In the genomic region with DNA sequence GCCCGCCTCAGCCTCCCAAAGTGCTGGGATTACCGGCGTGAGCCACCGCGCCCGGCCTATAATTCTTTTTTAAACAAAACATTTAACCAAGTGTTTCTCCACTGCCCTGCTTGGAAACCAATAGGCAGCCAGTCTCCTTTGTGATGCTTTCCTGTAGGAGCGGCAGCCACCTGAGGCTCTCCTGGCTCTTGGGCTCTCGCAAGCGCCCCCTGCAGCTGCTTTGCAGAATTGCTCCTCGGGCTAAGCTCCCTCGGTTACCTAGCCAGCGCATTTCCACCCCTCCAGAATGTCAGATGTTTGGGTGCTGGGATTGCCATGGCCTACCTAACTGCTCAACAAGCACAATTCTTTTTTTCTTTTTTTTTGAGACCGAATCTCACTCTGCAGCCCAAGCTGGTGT, we compare ENCODE assay signal across 9 cellular contexts. TPM values are rescaled to one million over a fixed set of nuclear protein-coding genes. Genes with fewer than 3 reads are reported as not detected.
DNase-seq lines count a peak whose midpoint lies in the region; ATAC-seq, FAIRE-seq and TF ChIP-seq lines count a peak whose summit lies in the region.
"Had no signal": no experiment of that assay in that cellular context is flagged by ENCODE, and none has a peak within 500 bp of the region (broad histone marks: within the 10 kb centered on the region; RNA-seq: fewer than 3 reads in every experiment).

No MANE protein-coding gene starts in this region.

- CTCF ChIA-PET in PC-3 (lab: Charles Lee), result interaction anchor here (1.0 kb wide), 1 partner anchor 26 kb away, joined by 4 read pairs; no protein-coding TSS in a partner anchor

- no peak for FAIRE-seq in frontal cortex (lab: Jason Lieb, UNC)

- no peak overlapping the region for H3K4me2 ChIP-seq in PC-3 (ENCODE audit: low read length)
- H3K4me2 ChIP-seq: KMS-11 had no signal

- no peaks in the 10 kb centered on the region for H3K9me2 ChIP-seq in PC-3 (replicated peaks; ENCODE audit: low read length)

- no TSS peak for BruUV-seq in PC-3 (replicated peaks; lab: Mats Ljungman, UMichigan)

- no peak overlapping the region for H3K4me3 ChIP-seq in PC-3 (ENCODE audit: low read length)
- H3K4me3 ChIP-seq in colonic mucosa, result no peak overlapping the region

- no peaks in the 10 kb centered on the region for H4K20me1 ChIP-seq in PC-3 (ENCODE audit: low read length)

- H3K36me3 ChIP-seq in PC-3 (ENCODE audit: low read depth, low read length) (peaks cover 13% of the 10 kb centered on the region; the same call in 1 of the 2 replicates), colonic mucosa (no peaks in the 10 kb centered on the region)

- H3F3A ChIP-seq in PC-3 (ENCODE audit: low read length, unreplicated experiment), result peaks cover under 1% of the 10 kb centered on the region

- POLR2A ChIA-PET in PC-3 (lab: Charles Lee; ENCODE audit: unreplicated experiment), result no interaction called here

- H2AFZ ChIP-seq in PC-3 (ENCODE audit: low read length), result no peak overlapping the region

- H3K4me1 ChIP-seq in PC-3 (ENCODE audit: insufficient read depth, low read length) (peaks cover 8% of the 10 kb centered on the region), colonic mucosa (no peaks in the 10 kb centered on the region)

- intact Hi-C loops in PC-3 (cut with micrococcal nuclease) (no loop called here), colonic mucosa (cut with DNase I) (no loop called here)

- DNase-seq in activated gamma-delta T cell treated with Interleukin-2 at 50 U/mL for 16 hours, result peak; percentile 41
- DNase-seq in activated gamma-delta T cell (lab: John Stamatoyannopoulos, UW), result no peak
- DNase-seq in PC-3, result peak; percentile 30
- no peak for DNase-seq in colonic mucosa
- peak; percentile 46 to 58 for DNase-seq in stimulated activated CD4-positive, alpha-beta T cell treated with anti-CD3 and anti-CD28 coated beads, Interleukin-2, amount 100 ng/mL, for 24 hours
- no peak for DNase-seq in frontal cortex (ENCODE audit: low spot score in 2 of 2)
- no peak for DNase-seq in kidney tubule cell (ENCODE audit: low spot score)

- H3K27ac ChIP-seq in PC-3 (ENCODE audit: low read length) (no peak overlapping the region), colonic mucosa (no peak overlapping the region)
- H3K27ac ChIP-seq: KMS-11 had no signal

- TF ChIP-seq CTCF in PC-3 (conservative IDR thresholded peaks at IDR 0.05; ENCODE audit: low read depth, low read length) (peak; percentile 52), colonic mucosa (IDR thresholded peaks at IDR 0.05) (peak; percentile 29)

- H3K9me3 ChIP-seq in PC-3 (ENCODE audit: low read length), result no peaks in the 10 kb centered on the region
- H3K9me3 ChIP-seq in colonic mucosa, result no peaks in the 10 kb centered on the region

- H3K27me3 ChIP-seq in PC-3 (ENCODE audit: low read length) (no peaks in the 10 kb centered on the region), colonic mucosa (no peaks in the 10 kb centered on the region)

- ATAC-seq in PC-3 (no peak), GM19351 (IDR thresholded peaks at IDR 0.05; ENCODE audit: unreplicated experiment) (no peak)

- H3K9ac ChIP-seq in PC-3 (ENCODE audit: low read length), result no peak overlapping the region
- no peak overlapping the region for H3K9ac ChIP-seq in colonic mucosa (ENCODE audit: low read depth in 2 of 2, low read length in 2 of 2)
- H3K9ac ChIP-seq: KMS-11 had no signal

- H3K79me2 ChIP-seq in PC-3 (ENCODE audit: low read length), result peaks cover 40% of the 10 kb centered on the region

RNA-seq across cellular contexts. Expression of a gene that starts 7.7 kb away (rescaled TPM):
- total RNA-seq in PC-3 (2014; rRNA removed) (51.0 and 59.8 TPM in 2 replicates), colonic mucosa (100 to 1,000 TPM; 137 to 547 TPM), frontal cortex (0.41 TPM)

RNA-seq across cellular contexts. Expression of a gene that starts 8.3 kb away (rescaled TPM):
- total RNA-seq in PC-3 (2014; rRNA removed) (50.5 and 57.6 TPM in 2 replicates), colonic mucosa (10 to 100 TPM; 33.6 to 37.4 TPM), frontal cortex (100 TPM)

RNA-seq across cellular contexts. Expression of a gene that starts 14.6 kb away (rescaled TPM):
- total RNA-seq in PC-3 (2014; rRNA removed) (14.0 and 19.9 TPM in 2 replicates), colonic mucosa (10 to 100 TPM; 14.4 to 16.4 TPM), frontal cortex (10.2 TPM)

Comparison
In these comparisons a context has a peak if more than half of its experiments do, and no peak if none do; other contexts are left out.
1. DNase-seq: peak in activated gamma-delta T cell treated with Interleukin-2 at 50 U/mL for 16 hours (single experiment), PC-3 (single experiment) and stimulated activated CD4-positive, alpha-beta T cell treated with anti-CD3 and anti-CD28 coated beads, Interleukin-2, amount 100 ng/mL, for 24 hours (2 of 2); none in activated gamma-delta T cell (single experiment), colonic mucosa (single experiment), frontal cortex (0 of 2) and kidney tubule cell (single experiment).
2. RNA of a gene that starts 7.7 kb away (total RNA-seq): 137 to 547 TPM in colonic mucosa and 51.0 to 59.8 TPM in PC-3; 0.41 TPM in frontal cortex (single experiment); every median in the first group is over 10 times any median in the second.